Comparison of ENCODE assay signal across 16 cellular contexts in genomic region chr5:113199122-113199905, GRCh38.
DNase-seq lines count a peak whose midpoint lies in the region; ATAC-seq and TF ChIP-seq lines count a peak whose summit lies in the region.
"Had no signal": no experiment of that assay in that cellular context is flagged by ENCODE, and none has a peak within 500 bp of the region (broad histone marks: within the 10 kb centered on the region; RNA-seq: fewer than 3 reads in every experiment).

No MANE protein-coding gene starts in this region.

- no peaks in the 10 kb centered on the region for H3K27me3 Mint-ChIP-seq in CD4-positive, alpha-beta T cell

- peak; percentile 77 for DNase-seq in DMS53 (lab: John Stamatoyannopoulos, UW)
- DNase-seq in DMS53 treated with DMSO at 0.1 percent for 48 hours (lab: John Stamatoyannopoulos, UW; ENCODE audit: unreplicated experiment): no peak
- no peak for DNase-seq in SK-N-MC (ENCODE audit: low read depth, low spot score)
- peak; percentile 84 for DNase-seq in fibroblast of gingiva (ENCODE audit: low read depth)
- peak; percentile 70 for DNase-seq in renal cortical epithelial cell (ENCODE audit: low read depth)
- no peak for DNase-seq in CD4-positive, alpha-beta T cell
- no peak for DNase-seq in effector memory CD4-positive, alpha-beta T cell
- DNase-seq: 8988T; activated CD4-positive, alpha-beta T cell treated with anti-CD3 and anti-CD28 coated beads, Interleukin-2, amount 50 U/mL, for 48 hours; activated naive CD4-positive, alpha-beta T cell; DMS79; NCI-H1048; NCI-H748 treated with DMSO at 0.1 percent for 48 hours; T-helper 1 cell had no signal

- H3K9ac ChIP-seq in SK-N-MC (ENCODE audit: insufficient read length): no peak overlapping the region

- no peak for TF ChIP-seq CTCF in CD4-positive, alpha-beta T cell (IDR thresholded peaks at IDR 0.05)

- H3K4me1 Mint-ChIP-seq in CD4-positive, alpha-beta T cell (ENCODE audit: low read depth): no peaks in the 10 kb centered on the region

- ATAC-seq in CD4-positive, alpha-beta T cell (ENCODE audit: poor library complexity): no peak
- no peak for ATAC-seq in GM21423 (IDR thresholded peaks at IDR 0.05; ENCODE audit: unreplicated experiment)

- intact Hi-C loops in CD4-positive, alpha-beta T cell (cut with DNase I, micrococcal nuclease): no loop called here

- H3K9me3 ChIP-seq in SK-N-MC (ENCODE audit: low read depth, low read length): no peaks in the 10 kb centered on the region
- H3K9me3 ChIP-seq in CD4-positive, alpha-beta T cell (ENCODE audit: control insufficient read depth, low read length): no peaks in the 10 kb centered on the region
- no peaks in the 10 kb centered on the region for H3K9me3 ChIP-seq in effector memory CD4-positive, alpha-beta T cell (ENCODE audit: control insufficient read depth, low read length)
- H3K9me3 ChIP-seq: prostate gland had no signal

- CTCF ChIA-PET in CD4-positive, alpha-beta T cell (lab: Charles Lee): no interaction called here

- H3K4me3 ChIP-seq in SK-N-MC: no peak overlapping the region
- H3K4me3 ChIP-seq in effector memory CD4-positive, alpha-beta T cell (ENCODE audit: insufficient read depth, low read depth, low read length, poor library complexity, severe bottlenecking): no peak overlapping the region
- H3K4me3 ChIP-seq: prostate gland had no signal

- no peaks in the 10 kb centered on the region for H3K4me1 ChIP-seq in effector memory CD4-positive, alpha-beta T cell (ENCODE audit: control insufficient read depth, insufficient read depth, low read length, poor library complexity, severe bottlenecking)
- H3K4me1 ChIP-seq: prostate gland had no signal

- H3K36me3 ChIP-seq in SK-N-MC (ENCODE audit: insufficient read depth, low read length): no peaks in the 10 kb centered on the region
- no peaks in the 10 kb centered on the region for H3K36me3 ChIP-seq in effector memory CD4-positive, alpha-beta T cell (ENCODE audit: control insufficient read depth, insufficient read depth, low read length)
- H3K36me3 ChIP-seq: prostate gland had no signal

- no peak overlapping the region for H3K27ac Mint-ChIP-seq in CD4-positive, alpha-beta T cell

- no peaks in the 10 kb centered on the region for H3K36me3 Mint-ChIP-seq in CD4-positive, alpha-beta T cell (ENCODE audit: low read depth)

- H3K27ac ChIP-seq in SK-N-MC: 0 out of 2 replicates have a peak overlapping the region, but pooled peaks have one; percentile 34
- no peak overlapping the region for H3K27ac ChIP-seq in CD4-positive, alpha-beta T cell (ENCODE audit: low read depth, low read length)
- no peak overlapping the region for H3K27ac ChIP-seq in effector memory CD4-positive, alpha-beta T cell (ENCODE audit: insufficient read depth, low read length, poor library complexity, severe bottlenecking)
- H3K27ac ChIP-seq: prostate gland had no signal

- POLR2A ChIA-PET in CD4-positive, alpha-beta T cell (lab: Charles Lee): no interaction called here

- no peaks in the 10 kb centered on the region for H3K9me3 Mint-ChIP-seq in CD4-positive, alpha-beta T cell

- H3K27me3 ChIP-seq in CD4-positive, alpha-beta T cell (ENCODE audit: control insufficient read depth, insufficient read depth, low read length): no peaks in the 10 kb centered on the region
- no peaks in the 10 kb centered on the region for H3K27me3 ChIP-seq in effector memory CD4-positive, alpha-beta T cell (replicated peaks; ENCODE audit: control insufficient read depth, insufficient read depth, low read length, poor library complexity, severe bottlenecking)

- no peak overlapping the region for H3K4me3 Mint-ChIP-seq in CD4-positive, alpha-beta T cell

Comparison
In these comparisons a context has a peak if more than half of its experiments do, and no peak if none do; other contexts are left out.
1. DNase-seq: peak in DMS53 (single experiment), fibroblast of gingiva (single experiment) and renal cortical epithelial cell (single experiment); none in DMS53 treated with DMSO at 0.1 percent for 48 hours (single experiment), SK-N-MC (single experiment), CD4-positive, alpha-beta T cell (0 of 10) and effector memory CD4-positive, alpha-beta T cell (0 of 3).